Comparison of ENCODE assay signal across 1 cellular context in the genomic region with DNA sequence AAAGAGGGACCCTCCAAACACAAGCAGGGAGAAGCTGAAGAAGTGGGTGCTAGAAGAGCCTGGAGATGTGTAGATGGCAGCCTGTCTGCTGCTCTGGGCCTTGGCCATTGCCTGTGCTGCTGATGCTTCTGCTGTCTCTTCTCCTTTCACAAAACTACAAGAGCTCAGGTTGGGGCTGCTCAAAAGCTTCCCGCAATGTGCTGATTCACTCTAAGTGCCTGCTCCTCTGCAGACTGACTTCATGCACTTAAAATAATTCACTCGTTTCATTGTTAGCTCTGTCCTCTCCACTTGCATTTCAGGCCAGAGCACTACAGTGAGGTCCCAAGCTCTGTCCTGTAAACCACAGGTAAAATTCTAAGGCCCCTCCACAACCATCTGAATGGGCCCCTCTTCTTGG.
TF ChIP-seq lines count a peak whose summit lies in the region.
"Not testable (repeated sequence)": the region's sequence is repeated elsewhere in the genome, so short reads cannot be mapped to it uniquely, and the experiment has no call there.

No MANE protein-coding gene starts in this region.

TF ChIP-seq in K562, 482 proteins besides CTCF, POLR2A, EP300 and RAD21:
- TF ChIP-seq NFE2 (IDR thresholded peaks at IDR 0.05; ENCODE audit: low read depth) (peak; percentile 90), MAFG (tag; conservative IDR thresholded peaks at IDR 0.05) (peak; percentile 80), JUND (IDR thresholded peaks at IDR 0.05; ENCODE audit: borderline replicate concordance, low read depth, low read length) (peak; percentile 5; the same call in 1 of the 2 replicates), MAFK (IDR thresholded peaks at IDR 0.05; ENCODE audit: low read length) (peak; percentile 30; the same call in 1 of the 2 replicates), ZNF121 (CRISPR knock-in tag; conservative IDR thresholded peaks at IDR 0.05) (0 out of 2 replicates have a peak, but pooled peaks have one; percentile 1), C11orf30 (IDR thresholded peaks at IDR 0.05; ENCODE audit: low read depth) (peak; percentile 84), ZNF316 (IDR thresholded peaks at IDR 0.05) (peak; percentile 77)
- not testable (repeated sequence) for TF ChIP-seq JUND (tag; IDR thresholded peaks at IDR 0.05; ENCODE audit: borderline replicate concordance, low read depth, low read length)
